Comparison of ENCODE assay signal across 8 cellular contexts in genomic region chr10:63268798-63269503, GRCh38.
DNase-seq lines count a peak whose midpoint lies in the region; ATAC-seq lines count a peak whose summit lies in the region.

No MANE protein-coding gene starts in this region.

- peaks cover 10 to 25% (median 19%) of the 10 kb centered on the region in 4 donors for H3K4me1 Mint-ChIP-seq in CD4-positive, alpha-beta memory T cell
- peaks cover 18% of the 10 kb centered on the region for H3K4me1 Mint-ChIP-seq in activated CD8-positive, alpha-beta T cell treated with anti-CD3 and anti-CD28 coated beads, Interleukin-2, amount 10 ng/mL, durations not matched to agents 7 days and 5 days (ENCODE audit: low read depth)
- peaks cover 15 to 16% of the 10 kb centered on the region in 2 donors for H3K4me1 Mint-ChIP-seq in effector memory CD8-positive, alpha-beta T cell (ENCODE audit: low read depth in 2 of 2)
- peaks cover 12% of the 10 kb centered on the region for H3K4me1 Mint-ChIP-seq in memory B cell

- no peaks in the 10 kb centered on the region for H3K9me3 Mint-ChIP-seq in CD4-positive, alpha-beta memory T cell
- no peaks in the 10 kb centered on the region for H3K9me3 Mint-ChIP-seq in activated CD8-positive, alpha-beta T cell treated with anti-CD3 and anti-CD28 coated beads, Interleukin-2, amount 10 ng/mL, durations not matched to agents 7 days and 5 days (ENCODE audit: insufficient read depth)
- H3K9me3 Mint-ChIP-seq in effector memory CD8-positive, alpha-beta T cell, result no peaks in the 10 kb centered on the region
- no peaks in the 10 kb centered on the region for H3K9me3 Mint-ChIP-seq in memory B cell

- CTCF ChIA-PET in CD4-positive, alpha-beta memory T cell (lab: Charles Lee; ENCODE audit: partially characterized antibody), result interaction anchor here (0.8 to 2.8 kb wide), 10 partner anchors 9 to 362 kb away, joined by 3 to 10 read pairs (median 4); partner anchors contain the start of genes JMJD1C and REEP3
- CTCF ChIA-PET in activated CD8-positive, alpha-beta T cell treated with anti-CD3 and anti-CD28 coated beads, Interleukin-2, amount 10 ng/mL, durations not matched to agents 7 days and 5 days (lab: Charles Lee), result interaction anchor here (0.8 to 5.5 kb wide), 13 partner anchors 11 to 452 kb away, joined by 3 to 35 read pairs (median 6); partner anchors contain the start of gene EGR2

- no peaks in the 10 kb centered on the region for H3K27me3 ChIP-seq in CD4-positive, alpha-beta memory T cell (ENCODE audit: insufficient read depth, low read length)

- DNase-seq in CD4-positive, alpha-beta memory T cell, result peak; percentile 86 to 95 (median 92)
- peak; percentile 89 for DNase-seq in NCI-H774 (lab: John Stamatoyannopoulos, UW)
- peak; percentile 91 for DNase-seq in activated CD8-positive, alpha-beta T cell treated with anti-CD3 and anti-CD28 coated beads, Interleukin-2, amount 10 ng/mL, durations not matched to agents 7 days and 5 days
- peak; percentile 74 to 82 (median 78) for DNase-seq in effector memory CD8-positive, alpha-beta T cell
- peak; percentile 74 to 85 for DNase-seq in memory B cell (ENCODE audit: low spot score in 2 of 2)
- peak; percentile 52 for DNase-seq in stimulated activated CD8-positive, alpha-beta memory T cell treated with anti-CD3 and anti-CD28 coated beads, Interleukin-12 subunit alpha, Interleukin-12 subunit beta, amount 100 ng/mL, for 4 hours (ENCODE audit: low read depth)

- H3K4me1 ChIP-seq in CD4-positive, alpha-beta memory T cell (ENCODE audit: insufficient read depth, low read length), result peaks cover 35% of the 10 kb centered on the region

- no peaks in the 10 kb centered on the region for H3K9me3 ChIP-seq in CD4-positive, alpha-beta memory T cell (ENCODE audit: control insufficient read depth in 1 of 2, low read length in 2 of 2)

- H3K4me3 ChIP-seq in CD4-positive, alpha-beta memory T cell (ENCODE audit: low read length in 2 of 2), result peak overlapping the region; percentile 59 to 83

- peak overlapping the region; percentile 94 for H3K27ac ChIP-seq in CD4-positive, alpha-beta memory T cell (ENCODE audit: low read depth, low read length)

- POLR2A ChIA-PET in CD4-positive, alpha-beta memory T cell (lab: Charles Lee; ENCODE audit: partially characterized antibody), result interaction anchor here (0.6 to 7.5 kb wide), 36 partner anchors 10 to 1327 kb away, joined by 3 to 58 read pairs (median 5); partner anchors contain the start of genes JMJD1C, NRBF2 and REEP3
- POLR2A ChIA-PET in activated CD8-positive, alpha-beta T cell treated with anti-CD3 and anti-CD28 coated beads, Interleukin-2, amount 10 ng/mL, durations not matched to agents 7 days and 5 days (lab: Charles Lee), result interaction anchor here (0.6 to 4.0 kb wide), 36 partner anchors 9 to 1367 kb away, joined by 3 to 31 read pairs (median 6); partner anchors contain the start of genes ADO, ARID5B, NRBF2 and REEP3

- H3K36me3 Mint-ChIP-seq in CD4-positive, alpha-beta memory T cell, result peaks cover 0 to 29% of the 10 kb centered on the region in 2 donors
- H3K36me3 Mint-ChIP-seq in activated CD8-positive, alpha-beta T cell treated with anti-CD3 and anti-CD28 coated beads, Interleukin-2, amount 10 ng/mL, durations not matched to agents 7 days and 5 days (ENCODE audit: low read depth), result peaks cover 9% of the 10 kb centered on the region
- H3K36me3 Mint-ChIP-seq in effector memory CD8-positive, alpha-beta T cell (ENCODE audit: insufficient read depth), result peaks cover 29% of the 10 kb centered on the region
- H3K36me3 Mint-ChIP-seq in memory B cell, result no peaks in the 10 kb centered on the region

- peak; percentile 97 for ATAC-seq in GM19395 (IDR thresholded peaks at IDR 0.05; ENCODE audit: unreplicated experiment)
- peak; percentile 89 for ATAC-seq in HG03565 (IDR thresholded peaks at IDR 0.05; ENCODE audit: unreplicated experiment)
- ATAC-seq in activated CD8-positive, alpha-beta T cell treated with anti-CD3 and anti-CD28 coated beads, Interleukin-2, amount 10 ng/mL, durations not matched to agents 7 days and 5 days, result peak; percentile 94
- ATAC-seq in effector memory CD8-positive, alpha-beta T cell (replicated peaks), result peak; percentile 92
- ATAC-seq in memory B cell (ENCODE audit: low read depth), result peak; percentile 91

- H3K27ac Mint-ChIP-seq in CD4-positive, alpha-beta memory T cell, result peak overlapping the region; percentile 95 to 100 (median 100)
- H3K27ac Mint-ChIP-seq in activated CD8-positive, alpha-beta T cell treated with anti-CD3 and anti-CD28 coated beads, Interleukin-2, amount 10 ng/mL, durations not matched to agents 7 days and 5 days, result peak overlapping the region; percentile 99
- peak overlapping the region; percentile 97 to 98 for H3K27ac Mint-ChIP-seq in effector memory CD8-positive, alpha-beta T cell
- H3K27ac Mint-ChIP-seq in memory B cell, result peak overlapping the region; percentile 99

- H3K27me3 Mint-ChIP-seq in CD4-positive, alpha-beta memory T cell, result no peaks in the 10 kb centered on the region
- H3K27me3 Mint-ChIP-seq in activated CD8-positive, alpha-beta T cell treated with anti-CD3 and anti-CD28 coated beads, Interleukin-2, amount 10 ng/mL, durations not matched to agents 7 days and 5 days (ENCODE audit: low read depth), result no peaks in the 10 kb centered on the region
- H3K27me3 Mint-ChIP-seq in effector memory CD8-positive, alpha-beta T cell, result no peaks in the 10 kb centered on the region
- H3K27me3 Mint-ChIP-seq in memory B cell, result no peaks in the 10 kb centered on the region

- no peaks in the 10 kb centered on the region for H3K36me3 ChIP-seq in CD4-positive, alpha-beta memory T cell (ENCODE audit: insufficient read depth, low read length)

- intact Hi-C loops in CD4-positive, alpha-beta memory T cell (cut with micrococcal nuclease), result loop anchor here (1.0 to 5.0 kb wide), 9 partner anchors 44 to 887 kb away; partner anchors contain the start of genes EGR2, JMJD1C and NRBF2

- H3K4me3 Mint-ChIP-seq in CD4-positive, alpha-beta memory T cell, result peak overlapping the region; percentile 96 to 100 (median 98)
- H3K4me3 Mint-ChIP-seq in activated CD8-positive, alpha-beta T cell treated with anti-CD3 and anti-CD28 coated beads, Interleukin-2, amount 10 ng/mL, durations not matched to agents 7 days and 5 days, result peak overlapping the region; percentile 97
- H3K4me3 Mint-ChIP-seq in effector memory CD8-positive, alpha-beta T cell, result peak overlapping the region; percentile 91 to 94
- H3K4me3 Mint-ChIP-seq in memory B cell, result peak overlapping the region; percentile 98

Comparison
In these comparisons a context has a peak if more than half of its experiments do, and no peak if none do; other contexts are left out.
1. Peak in every context shown above with its lines: DNase-seq, ATAC-seq, H3K4me3 ChIP-seq and H3K27ac ChIP-seq.